ENCODE assay signal across 30 cellular contexts in the genomic region with DNA sequence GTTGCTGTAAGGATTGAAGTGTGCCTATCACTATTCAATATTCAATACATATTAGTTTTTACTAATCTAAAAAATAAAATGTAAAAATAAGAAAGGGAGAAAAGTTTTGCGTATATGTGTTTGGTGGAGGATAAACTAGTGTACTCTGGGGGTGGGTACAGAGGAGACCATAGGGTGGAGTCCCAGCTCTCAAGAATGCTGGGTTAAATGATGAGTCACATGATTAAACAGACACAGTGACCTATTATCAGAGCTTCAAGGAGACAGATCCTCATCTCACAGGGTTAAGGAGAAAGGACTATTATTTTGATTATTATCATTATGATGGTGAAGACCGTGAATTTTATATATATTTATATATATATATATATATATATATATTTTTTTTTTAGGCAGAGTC.
"Had no signal": no experiment of that assay in that cellular context is flagged by ENCODE, and none has a peak within 500 bp of the region (broad histone marks: within the 10 kb centered on the region; RNA-seq: fewer than 3 reads in every experiment).

No MANE protein-coding gene starts in this region.

- H3K4me1 ChIP-seq: left lung, right lobe of liver had no signal

- H3K4me2 ChIP-seq: hepatocyte had no signal

- H3K9ac ChIP-seq: parathyroid adenoma had no signal

- ATAC-seq: foreskin keratinocyte; gastroesophageal sphincter; heart left ventricle; left cardiac atrium; left lung; mucosa of descending colon; natural killer cell treated with Interleukin-12 subunit alpha and Interleukin-12 subunit beta and Interleukin-15 and Interleukin-18, amount 100 ng/mL, for 72 hours; right lobe of liver; stimulated activated memory B cell treated with anti-CD40 and anti-IgM and Interleukin-4, amounts not matched to agents 10 μg/mL and 1 μg/mL and 100 μg/mL, for 72 hours; stimulated activated naive CD8-positive, alpha-beta T cell treated with anti-CD3 and anti-CD28 coated beads, Interleukin-15, Interleukin-2, amounts not matched to agents 100 U/mL and 50 U/mL, for 24 hours had no signal

- H3K27me3 ChIP-seq: esophagus muscularis mucosa, foreskin keratinocyte, gastroesophageal sphincter, heart left ventricle, hepatocyte, left lung, neutrophil, right lobe of liver, testis, tibial artery had no signal

- H3K4me1 Mint-ChIP-seq: naive B cell; stimulated activated memory B cell treated with anti-CD40 and anti-IgM and Interleukin-4, amounts not matched to agents 10 μg/mL and 1 μg/mL and 100 μg/mL, for 72 hours had no signal

- H3K9me3 Mint-ChIP-seq: mesothelial cell of epicardium; natural killer cell treated with Interleukin-12 subunit alpha and Interleukin-12 subunit beta and Interleukin-15 and Interleukin-18, amount 100 ng/mL, for 72 hours; neural crest cell; stimulated activated memory B cell treated with anti-CD40 and anti-IgM and Interleukin-4, amounts not matched to agents 10 μg/mL and 1 μg/mL and 100 μg/mL, for 72 hours had no signal

- H3K79me2 ChIP-seq: hepatocyte had no signal

- H3K36me3 ChIP-seq: left lung, neutrophil, right lobe of liver had no signal

- H3K27ac Mint-ChIP-seq: mesothelial cell of epicardium; natural killer cell treated with Interleukin-12 subunit alpha and Interleukin-12 subunit beta and Interleukin-15 and Interleukin-18, amount 100 ng/mL, for 72 hours; progenitor cell of endocrine pancreas; stimulated activated memory B cell treated with anti-CD40 and anti-IgM and Interleukin-4, amounts not matched to agents 10 μg/mL and 1 μg/mL and 100 μg/mL, for 72 hours; type B pancreatic cell had no signal

- FAIRE-seq: endothelial cell of umbilical vein, islet of Langerhans had no signal

- DNase-seq: dermis blood vessel endothelial cell; effector memory CD4-positive, alpha-beta T cell; foreskin keratinocyte; heart left ventricle; left lung; mesenchymal stem cell; mucosa of descending colon; naive B cell; right lobe of liver; stimulated activated CD4-positive, alpha-beta T cell treated with anti-CD3 and anti-CD28 coated beads, Interleukin-2, amount 100 ng/mL, for 24 hours; stimulated activated CD4-positive, alpha-beta T cell treated with anti-CD3 and anti-CD28 coated beads, Interleukin-4, amount 100 ng/mL, for 4 hours; stimulated activated naive CD8-positive, alpha-beta T cell treated with anti-CD3 and anti-CD28 coated beads, Interleukin-15, Interleukin-2, amounts not matched to agents 100 U/mL and 50 U/mL, for 24 hours; substantia nigra; testis; tibial artery had no signal

- H3K27me3 Mint-ChIP-seq: natural killer cell treated with Interleukin-12 subunit alpha and Interleukin-12 subunit beta and Interleukin-15 and Interleukin-18, amount 100 ng/mL, for 72 hours; type B pancreatic cell had no signal

- H3K27ac ChIP-seq: coronary artery, esophagus muscularis mucosa, foreskin keratinocyte, hepatocyte, left lung, neutrophil, right lobe of liver, testis, tibial artery had no signal

- H2AFZ ChIP-seq: hepatocyte, parathyroid adenoma had no signal

- H3K9me3 ChIP-seq: esophagus muscularis mucosa, gastroesophageal sphincter, heart left ventricle, left lung, mucosa of descending colon, neutrophil, right lobe of liver, testis, tibial artery had no signal

- H3K36me3 Mint-ChIP-seq: mesothelial cell of epicardium; naive B cell; natural killer cell treated with Interleukin-12 subunit alpha and Interleukin-12 subunit beta and Interleukin-15 and Interleukin-18, amount 100 ng/mL, for 72 hours; stimulated activated memory B cell treated with anti-CD40 and anti-IgM and Interleukin-4, amounts not matched to agents 10 μg/mL and 1 μg/mL and 100 μg/mL, for 72 hours had no signal

- H3K4me3 ChIP-seq: coronary artery, esophagus muscularis mucosa, gastroesophageal sphincter, heart left ventricle, hepatocyte, left lung, mucosa of descending colon, right lobe of liver, testis, tibial artery had no signal

- H3K4me3 Mint-ChIP-seq: mesothelial cell of epicardium; naive B cell; natural killer cell treated with Interleukin-12 subunit alpha and Interleukin-12 subunit beta and Interleukin-15 and Interleukin-18, amount 100 ng/mL, for 72 hours; neural crest cell; stimulated activated memory B cell treated with anti-CD40 and anti-IgM and Interleukin-4, amounts not matched to agents 10 μg/mL and 1 μg/mL and 100 μg/mL, for 72 hours; type B pancreatic cell had no signal
